In the genomic region with DNA sequence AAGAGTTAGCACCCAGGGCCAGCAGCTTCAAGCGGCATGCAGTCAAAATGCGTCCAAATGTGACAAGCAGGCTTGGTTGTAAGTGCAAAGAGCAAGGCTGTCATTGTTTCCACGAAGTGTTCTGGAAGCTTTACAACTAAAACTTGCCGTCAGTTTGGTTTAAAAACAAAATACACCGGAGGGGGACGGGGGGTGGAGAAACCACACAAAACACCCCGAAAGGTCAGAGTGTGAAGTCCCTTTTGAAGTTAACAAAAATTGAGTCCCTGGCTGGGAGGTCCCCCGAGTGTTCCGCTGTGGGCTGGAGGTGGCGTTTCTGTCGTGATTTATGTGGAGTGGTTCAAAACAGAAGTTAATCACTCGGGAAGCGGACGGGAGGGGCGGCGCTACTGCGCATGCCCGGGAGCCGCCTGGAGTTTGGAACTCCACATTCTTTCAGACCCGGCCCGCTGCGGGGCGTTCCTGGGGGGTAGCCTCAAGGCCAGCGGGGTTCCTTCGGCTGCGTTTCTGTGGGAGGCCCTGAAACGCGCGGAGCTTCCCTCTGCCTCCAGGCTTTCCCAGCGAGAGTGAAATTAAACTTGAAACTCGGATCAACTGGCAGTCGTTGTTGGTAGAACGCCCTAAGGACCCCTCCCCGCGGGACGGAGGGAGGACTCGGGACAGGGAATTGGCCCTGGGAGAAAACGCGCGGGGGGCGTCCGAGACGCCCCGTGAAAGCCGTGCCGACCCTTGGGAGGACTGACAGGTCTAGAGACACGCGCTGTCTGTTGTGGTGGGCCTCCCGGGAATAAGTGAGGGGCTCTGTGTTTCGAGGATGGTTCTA, we compare ENCODE assay signal across 7 cellular contexts. TPM values are rescaled to one million over a fixed set of nuclear protein-coding genes. Genes with fewer than 3 reads are reported as not detected.
DNase-seq lines count a peak whose midpoint lies in the region; ATAC-seq and TF ChIP-seq lines count a peak whose summit lies in the region.

No MANE protein-coding gene starts in this region.

- peaks cover 11% of the 10 kb centered on the region for H3K36me3 Mint-ChIP-seq in activated CD4-positive, alpha-beta T cell treated with anti-CD3 and anti-CD28 coated beads, Interleukin-2, amount 10 ng/mL, durations not matched to agents 7 days and 5 days (ENCODE audit: low read depth)

- peak overlapping the region; percentile 93 to 100 for H3K9ac ChIP-seq in colonic mucosa (ENCODE audit: low read depth in 2 of 2, low read length in 2 of 2)

- intact Hi-C loops in colonic mucosa (cut with DNase I): no loop called here

- peak overlapping the region; percentile 91 for H3K4me3 Mint-ChIP-seq in activated CD4-positive, alpha-beta T cell treated with anti-CD3 and anti-CD28 coated beads, Interleukin-2, amount 10 ng/mL, durations not matched to agents 7 days and 5 days

- peak overlapping the region; percentile 97 for H3K27ac Mint-ChIP-seq in activated CD4-positive, alpha-beta T cell treated with anti-CD3 and anti-CD28 coated beads, Interleukin-2, amount 10 ng/mL, durations not matched to agents 7 days and 5 days

- TF ChIP-seq CTCF in GM13977 (IDR thresholded peaks at IDR 0.05; ENCODE audit: extremely low read depth, insufficient read depth, missing control alignments): no peak
- TF ChIP-seq CTCF in colonic mucosa (IDR thresholded peaks at IDR 0.05): no peak

- peaks cover 55% of the 10 kb centered on the region for H3K4me1 Mint-ChIP-seq in activated CD4-positive, alpha-beta T cell treated with anti-CD3 and anti-CD28 coated beads, Interleukin-2, amount 10 ng/mL, durations not matched to agents 7 days and 5 days

- H3K36me3 ChIP-seq in colonic mucosa: no peaks in the 10 kb centered on the region

- H3K4me1 ChIP-seq in colonic mucosa: peaks cover 8% of the 10 kb centered on the region

- in situ Hi-C loops in GM13977 (cut with MboI; ENCODE audit: low pct_unique_long_range_greater_than_20kb, low sequenced_read_pairs, unreplicated experiment): loop anchor here (10.0 to 25.0 kb wide), 2 partner anchors 136 to 167 kb away; no protein-coding TSS in a partner anchor

- H3K9me3 Mint-ChIP-seq in activated CD4-positive, alpha-beta T cell treated with anti-CD3 and anti-CD28 coated beads, Interleukin-2, amount 10 ng/mL, durations not matched to agents 7 days and 5 days: no peaks in the 10 kb centered on the region

- H3K9me3 ChIP-seq in colonic mucosa: no peaks in the 10 kb centered on the region

- H3K27ac ChIP-seq in colonic mucosa: peak overlapping the region; percentile 100

- no peak for ATAC-seq in HG02870 (IDR thresholded peaks at IDR 0.05; ENCODE audit: unreplicated experiment)

- DNase-seq in GM13977 (ENCODE audit: low spot score) (peak; percentile 54), NCI-H446 (lab: John Stamatoyannopoulos, UW) (peak; percentile 54 to 81), colonic mucosa (peak; percentile 97), left kidney (ENCODE audit: low read depth, low spot score) (peak; percentile 97)
- DNase-seq in activated CD4-positive, alpha-beta T cell treated with anti-CD3 and anti-CD28 coated beads, Interleukin-2, amount 10 ng/mL, durations not matched to agents 7 days and 5 days: peak; percentile 73
- DNase-seq in stimulated activated CD4-positive, alpha-beta T cell treated with anti-CD3 and anti-CD28 coated beads, Interleukin-1b, Interleukin-23, amount 100 ng/mL, for 4 hours (ENCODE audit: low read depth in 2 of 2): peak; percentile 77 to 82

- peak overlapping the region; percentile 68 for H3K4me3 ChIP-seq in colonic mucosa

- POLR2A ChIA-PET in activated CD4-positive, alpha-beta T cell treated with anti-CD3 and anti-CD28 coated beads, Interleukin-2, amount 10 ng/mL, durations not matched to agents 7 days and 5 days (lab: Charles Lee): interaction anchor here (0.6 kb wide), 1 partner anchor 155 kb away, joined by 4 read pairs; no protein-coding TSS in a partner anchor

- no peaks in the 10 kb centered on the region for H3K27me3 Mint-ChIP-seq in activated CD4-positive, alpha-beta T cell treated with anti-CD3 and anti-CD28 coated beads, Interleukin-2, amount 10 ng/mL, durations not matched to agents 7 days and 5 days

- CTCF ChIA-PET in activated CD4-positive, alpha-beta T cell treated with anti-CD3 and anti-CD28 coated beads, Interleukin-2, amount 10 ng/mL, durations not matched to agents 7 days and 5 days (lab: Charles Lee): interaction anchor here (0.6 to 4.5 kb wide), 5 partner anchors 10 to 214 kb away, joined by 3 to 22 read pairs (median 6); no protein-coding TSS in a partner anchor

- H3K27me3 ChIP-seq in colonic mucosa: no peaks in the 10 kb centered on the region

RNA-seq across cellular contexts. Expression of gene TGIF1, which starts 1.4 kb away (rescaled TPM):
- 10 to 100 TPM; 12.5 to 14.7 TPM for total RNA-seq in activated CD4-positive, alpha-beta T cell treated with anti-CD3 and anti-CD28 coated beads, Interleukin-2, amount 10 ng/mL, durations not matched to agents 7 days and 5 days
- total RNA-seq in colonic mucosa: 10 to 100 TPM; 68.0 to 80.6 TPM

Comparison
In these comparisons a context has a peak if more than half of its experiments do, and no peak if none do; other contexts are left out.
1. RNA of gene TGIF1, which starts 1.4 kb away (total RNA-seq): 68.0 to 80.6 TPM in colonic mucosa; 12.5 to 14.7 TPM in activated CD4-positive, alpha-beta T cell treated with anti-CD3 and anti-CD28 coated beads, Interleukin-2, amount 10 ng/mL, durations not matched to agents 7 days and 5 days; every median in the first group is over 4 times any median in the second.
2. Peak in every context shown above with its lines, with median percentiles within 50 percentile points of each other: DNase-seq.